9 cellular contexts compared by ENCODE assay signal in the genomic region with DNA sequence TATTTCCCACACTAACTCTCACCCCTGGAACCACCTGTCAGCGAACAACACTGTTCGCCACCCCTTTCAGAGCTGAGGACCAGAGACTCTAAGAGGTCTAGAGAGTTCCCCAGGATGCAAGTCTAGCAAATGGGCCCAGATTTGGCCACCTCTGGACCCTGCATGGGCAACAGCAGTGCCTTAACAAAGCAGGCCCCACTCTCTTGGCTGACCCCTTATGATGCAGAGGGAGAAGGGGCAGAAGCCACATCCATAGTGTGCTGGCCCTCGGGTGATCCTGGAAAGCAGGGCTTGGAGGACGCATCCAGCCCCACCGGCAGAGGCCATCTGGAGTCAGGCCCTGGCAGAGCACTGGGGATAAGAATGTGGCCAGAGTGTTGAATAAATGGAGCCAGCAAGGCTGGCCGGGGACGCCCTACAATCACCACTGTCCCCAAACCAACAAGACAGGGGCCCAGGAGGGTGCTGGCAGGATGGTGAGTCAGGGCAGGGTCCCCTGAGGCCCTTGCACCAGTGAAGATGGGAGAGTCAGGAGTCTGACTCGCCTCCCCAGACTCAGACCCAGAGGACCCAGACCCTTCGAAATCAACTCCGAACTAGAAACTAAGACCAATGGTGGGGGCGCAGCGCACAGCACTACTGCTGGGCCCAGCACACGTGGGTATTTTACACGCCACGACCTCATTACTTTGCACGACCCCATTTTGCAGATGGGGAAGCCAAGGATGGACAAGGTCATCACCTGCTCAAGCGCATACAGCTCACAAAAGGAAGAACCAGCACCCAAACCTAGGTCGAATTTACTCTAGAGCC. TPM values are rescaled to one million over a fixed set of nuclear protein-coding genes. Genes with fewer than 3 reads are reported as not detected.
DNase-seq lines count a peak whose midpoint lies in the region; ATAC-seq and TF ChIP-seq lines count a peak whose summit lies in the region.
"Had no signal": no experiment of that assay in that cellular context is flagged by ENCODE, and none has a peak within 500 bp of the region (broad histone marks: within the 10 kb centered on the region; RNA-seq: fewer than 3 reads in every experiment).

No MANE protein-coding gene starts in this region.

- H3K27me3 ChIP-seq in CD4-positive, alpha-beta T cell (ENCODE audit: control insufficient read depth, insufficient read depth, low read length), result no peaks in the 10 kb centered on the region
- H3K27me3 ChIP-seq in esophagus muscularis mucosa (no peaks in the 10 kb centered on the region), parathyroid adenoma (ENCODE audit: control insufficient read depth, insufficient read depth, low read length) (no peaks in the 10 kb centered on the region)

- H3K36me3 ChIP-seq in SK-N-MC (ENCODE audit: insufficient read depth, low read length) (peaks cover 66% of the 10 kb centered on the region), esophagus muscularis mucosa (peaks cover 0 to 50% (median 21%) of the 10 kb centered on the region in 4 donors), parathyroid adenoma (ENCODE audit: control insufficient read depth, insufficient read depth, low read length) (no peaks in the 10 kb centered on the region)

- CTCF ChIA-PET in CD4-positive, alpha-beta T cell (lab: Charles Lee), result no interaction called here

- no peak for TF ChIP-seq POLR2A in esophagus muscularis mucosa (IDR thresholded peaks at IDR 0.05; ENCODE audit: low read depth)

- H3K27me3 Mint-ChIP-seq in CD4-positive, alpha-beta T cell, result no peaks in the 10 kb centered on the region
- H3K27me3 Mint-ChIP-seq in immature natural killer cell (ENCODE audit: low read depth in 3 of 3), result peaks cover 0 to 8% (median 0%) of the 10 kb centered on the region in 3 donors

- peak overlapping the region; percentile 69 for H3K27ac Mint-ChIP-seq in CD4-positive, alpha-beta T cell
- peak overlapping the region in 3 of 6 donors; percentile 13 to 59 (median 55) for H3K27ac Mint-ChIP-seq in immature natural killer cell

- no peak overlapping the region for H3K9ac ChIP-seq in SK-N-MC (ENCODE audit: insufficient read length)
- H3K9ac ChIP-seq in parathyroid adenoma, result no peak overlapping the region

- peaks cover 14% of the 10 kb centered on the region for H3K36me3 Mint-ChIP-seq in CD4-positive, alpha-beta T cell (ENCODE audit: low read depth)
- no peaks in the 10 kb centered on the region for H3K36me3 Mint-ChIP-seq in immature natural killer cell

- H2AFZ ChIP-seq in parathyroid adenoma, result no peak overlapping the region

- no peak for TF ChIP-seq CTCF in CD4-positive, alpha-beta T cell (IDR thresholded peaks at IDR 0.05)
- no peak for TF ChIP-seq CTCF in esophagus muscularis mucosa (IDR thresholded peaks at IDR 0.05)
- no peak for TF ChIP-seq CTCF in parathyroid adenoma (IDR thresholded peaks at IDR 0.05)

- H3K4me3 Mint-ChIP-seq in CD4-positive, alpha-beta T cell, result no peak overlapping the region
- H3K4me3 Mint-ChIP-seq in immature natural killer cell, result no peak overlapping the region

- WGBS in esophagus muscularis mucosa, result 60% methylated on average over 18 of the region's 18 CpGs

- intact Hi-C loops in CD4-positive, alpha-beta T cell (cut with DNase I, micrococcal nuclease), result no loop called here
- intact Hi-C loops in esophagus muscularis mucosa (cut with DNase I), result loop anchor here (5.0 kb wide), 1 partner anchor 38 kb away; the partner anchor contains the start of gene TMEM184B

- POLR2A ChIA-PET in CD4-positive, alpha-beta T cell (lab: Charles Lee), result no interaction called here

- no peak for ATAC-seq in CD4-positive, alpha-beta T cell (ENCODE audit: poor library complexity)

- H3K9me3 ChIP-seq in CD4-positive, alpha-beta T cell (ENCODE audit: control insufficient read depth, low read length), result no peaks in the 10 kb centered on the region
- H3K9me3 ChIP-seq in SK-N-MC (ENCODE audit: low read depth, low read length) (no peaks in the 10 kb centered on the region), esophagus muscularis mucosa (no peaks in the 10 kb centered on the region), parathyroid adenoma (ENCODE audit: control insufficient read depth, low read length) (no peaks in the 10 kb centered on the region)

- H3K79me2 ChIP-seq in parathyroid adenoma, result peaks cover 10% of the 10 kb centered on the region

- no peak for DNase-seq in CD4-positive, alpha-beta T cell
- DNase-seq in SK-N-MC (ENCODE audit: low read depth, low spot score) (no peak), esophagus muscularis mucosa (ENCODE audit: extremely low spot score) (no peak), germinal center (ENCODE audit: low spot score) (no peak), DMS79 (lab: John Stamatoyannopoulos, UW) (no peak), immature natural killer cell (no peak), putamen (ENCODE audit: low spot score) (no peak)
- DNase-seq: activated T-cell treated with anti-CD3 and anti-CD28 coated beads, Interleukin-2, amount 50 U/mL, for 48 hours had no signal

- H3K4me3 ChIP-seq in SK-N-MC, result 0 out of 2 replicates have a peak overlapping the region, but pooled peaks have one; percentile 20
- H3K4me3 ChIP-seq in esophagus muscularis mucosa, result peak overlapping the region in 3 of 4 donors; percentile 3 to 12 (median 5)
- no peak overlapping the region for H3K4me3 ChIP-seq in parathyroid adenoma (ENCODE audit: low read depth, low read length)

- H3K4me2 ChIP-seq in parathyroid adenoma (ENCODE audit: low read length), result no peak overlapping the region

- H3K4me1 ChIP-seq in esophagus muscularis mucosa, result peaks cover 87 to 100% (median 98%) of the 10 kb centered on the region in 4 donors
- H3K4me1 ChIP-seq in parathyroid adenoma, result peaks cover 3% of the 10 kb centered on the region

- peaks cover 79% of the 10 kb centered on the region for H3K4me1 Mint-ChIP-seq in CD4-positive, alpha-beta T cell (ENCODE audit: low read depth)
- peaks cover 57 to 75% of the 10 kb centered on the region in 2 donors for H3K4me1 Mint-ChIP-seq in immature natural killer cell

- no peak for TF ChIP-seq EP300 in esophagus muscularis mucosa (IDR thresholded peaks at IDR 0.05)

- no peak overlapping the region for H3K27ac ChIP-seq in CD4-positive, alpha-beta T cell (ENCODE audit: low read depth, low read length)
- H3K27ac ChIP-seq in SK-N-MC, result peak overlapping the region; percentile 2; the same call in 1 of the 2 replicates
- peak overlapping the region; percentile 98 to 100 (median 99) for H3K27ac ChIP-seq in esophagus muscularis mucosa (replicated peaks in 1 of 4)
- H3K27ac ChIP-seq in parathyroid adenoma, result peak overlapping the region; percentile 39

- H3K9me3 Mint-ChIP-seq in CD4-positive, alpha-beta T cell, result no peaks in the 10 kb centered on the region
- H3K9me3 Mint-ChIP-seq in immature natural killer cell, result no peaks in the 10 kb centered on the region

RNA-seq across cellular contexts. Expression of gene CSNK1E, which starts 6.5 kb away (rescaled TPM):
- total RNA-seq in CD4-positive, alpha-beta T cell, result 100 to 1,000 TPM; 208 to 217 TPM
- 100 to 1,000 TPM in 1 of 4 donors, 10 to 100 TPM in 3; 67.9 to 102 (median 91.7) TPM for total RNA-seq in esophagus muscularis mucosa
- 10 to 100 TPM in 1 of 3 donors, 1 to 10 TPM in 2; 7.5 to 12.1 (median 8.6) TPM for polyA plus RNA-seq in immature natural killer cell

RNA-seq across cellular contexts. Expression of gene TMEM184B, which starts 37.9 kb away (rescaled TPM):
- total RNA-seq in CD4-positive, alpha-beta T cell, result 10 to 100 TPM; 49.3 to 50.1 TPM
- 100 to 1,000 TPM in 1 of 4 donors, 10 to 100 TPM in 3; 39.4 to 108 (median 75.3) TPM for total RNA-seq in esophagus muscularis mucosa
- polyA plus RNA-seq in immature natural killer cell, result 10 to 100 TPM; 12.1 to 50.7 (median 30.3) TPM
